25 cellular contexts compared by ENCODE assay signal in genomic region chr17:71192848-71193247, GRCh38.
"Had no signal": no experiment of that assay in that cellular context is flagged by ENCODE, and none has a peak within 500 bp of the region (broad histone marks: within the 10 kb centered on the region; RNA-seq: fewer than 3 reads in every experiment).

No MANE protein-coding gene starts in this region.

- H3K4me3 ChIP-seq: breast epithelium, SJSA1 had no signal

- H3K27ac ChIP-seq: breast epithelium, SJSA1 had no signal

- H3K4me1 ChIP-seq: breast epithelium had no signal

- H3K4me1 Mint-ChIP-seq: WTC11 had no signal

- H3K4me3 Mint-ChIP-seq: activated CD8-positive, alpha-beta T cell treated with anti-CD3 and anti-CD28 coated beads, Interleukin-2, amount 10 ng/mL, durations not matched to agents 7 days and 5 days; T-helper 1 cell treated with Interleukin-12 subunit alpha and Interleukin-12 subunit beta and Interleukin-4 antibody, amounts not matched to agents 30 μg/mL and 1 μg/mL, for 36 hours; WTC11 had no signal

- H3K27ac Mint-ChIP-seq: activated CD8-positive, alpha-beta T cell treated with anti-CD3 and anti-CD28 coated beads, Interleukin-2, amount 10 ng/mL, durations not matched to agents 7 days and 5 days; T-helper 1 cell treated with Interleukin-12 subunit alpha and Interleukin-12 subunit beta and Interleukin-4 antibody, amounts not matched to agents 30 μg/mL and 1 μg/mL, for 36 hours; WTC11 had no signal

- H3K9me3 ChIP-seq: breast epithelium, SJSA1 had no signal

- H3K36me3 ChIP-seq: breast epithelium, SJSA1 had no signal

- H3K27me3 ChIP-seq: breast epithelium, SJSA1 had no signal

- DNase-seq: activated CD4-positive, alpha-beta T cell treated with anti-CD3 and anti-CD28 coated beads for 48 hours; activated CD4-positive, alpha-beta T cell treated with anti-CD3 and anti-CD28 coated beads, Interleukin-2, amount 50 U/mL, for 4 hours; activated CD4-positive, CD25-positive, alpha-beta regulatory T cell treated with anti-CD3 and anti-CD28 coated beads, Interleukin-2, amount 50 U/mL, for 72 hours; activated CD8-positive, alpha-beta memory T cell treated with anti-CD3 and anti-CD28 coated beads, Interleukin-2, amount 50 U/mL, for 48 hours; activated CD8-positive, alpha-beta T cell treated with anti-CD3 and anti-CD28 coated beads, Interleukin-2, amount 10 ng/mL, durations not matched to agents 7 days and 5 days; activated naive CD4-positive, alpha-beta T cell treated with anti-CD3 and anti-CD28 coated beads, Interleukin-2, amount 50 U/mL, for 16 hours; activated T-cell treated with anti-CD3 and anti-CD28 coated beads, Interleukin-2, amount 50 U/mL, for 1 hour; aorta; Kasumi-1; KBM-7; NCI-H1092; NCI-H1417; NCI-H1930; NCI-H2171; NCI-H2227 treated with DMSO at 0.1 percent for 48 hours; NCI-H446 treated with DMSO at 0.1 percent for 48 hours; NCI-H524 treated with DMSO at 0.1 percent for 48 hours; NK-92 treated with Interleukin-12 subunit alpha and Interleukin-12 subunit beta, amount 100 ng/mL, for 24 hours; SHP77; SW 1271; T-helper 9 cell had no signal

- H3K36me3 Mint-ChIP-seq: WTC11 had no signal
